Comparison of ENCODE assay signal across 23 cellular contexts in genomic region chr2:200439981-200440380, GRCh38.
A peak's percentile ranks its signal among the peaks of the same experiment; 100 is the strongest.
DNase-seq lines count a peak whose midpoint lies in the region; ATAC-seq and TF ChIP-seq lines count a peak whose summit lies in the region.
"Had no signal": no experiment of that assay in that cellular context is flagged by ENCODE, and none has a peak within 500 bp of the region (broad histone marks: within the 10 kb centered on the region; RNA-seq: fewer than 3 reads in every experiment).

No MANE protein-coding gene starts in this region.

- in situ Hi-C loops in Panc1 (cut with HindIII; ENCODE audit: low pct_unique_long_range_greater_than_20kb, low sequenced_read_pairs): no loop called here

- H3K27ac ChIP-seq in Panc1 (ENCODE audit: low read length): peak overlapping the region; percentile 15; the same call in 1 of the 2 replicates
- H3K27ac ChIP-seq in smooth muscle cell (ENCODE audit: low read depth): peak overlapping the region; percentile 0
- H3K27ac ChIP-seq: 22Rv1, HL-60, Peyer's patch had no signal

- DNase-seq in NCI-H2107 treated with DMSO at 0.1 percent for 48 hours (lab: John Stamatoyannopoulos, UW; ENCODE audit: unreplicated experiment): peak; percentile 12
- no peak for DNase-seq in NCI-H2107 (lab: John Stamatoyannopoulos, UW)
- peak; percentile 80 for DNase-seq in NCI-H1092 treated with DMSO at 0.1 percent for 48 hours (lab: John Stamatoyannopoulos, UW)
- DNase-seq in Panc1 (ENCODE audit: low read depth, low spot score): no peak
- no peak for DNase-seq in smooth muscle cell (lab: John Stamatoyannopoulos, UW; ENCODE audit: unreplicated experiment)
- DNase-seq in COLO829 (ENCODE audit: low spot score): no peak
- DNase-seq in NCI-H524 treated with DMSO at 0.1 percent for 48 hours (lab: John Stamatoyannopoulos, UW): no peak
- DNase-seq: ACHN; BE2C; CD8-positive, alpha-beta memory T cell; GOT3; HCEC 1CT; NCI-H1105; NCI-H1436 treated with DMSO at 0.1 percent for 48 hours; NCI-H187 treated with DMSO at 0.1 percent for 48 hours; NCI-H2171 treated with DMSO at 0.1 percent for 48 hours; NCI-H446; Peyer's patch; SHP77 treated with DMSO at 0.1 percent for 48 hours; T-helper 1 cell had no signal

- H3K4me1 ChIP-seq in Panc1 (ENCODE audit: control insufficient read depth, insufficient read depth, low read length) (peaks cover 13% of the 10 kb centered on the region; the same call in 1 of the 2 replicates), smooth muscle cell (ENCODE audit: low read depth) (no peaks in the 10 kb centered on the region)
- H3K4me1 ChIP-seq: Peyer's patch had no signal

- no peak overlapping the region for H3K9ac ChIP-seq in smooth muscle cell (ENCODE audit: low read depth)

- H3K4me3 ChIP-seq in Panc1 (ENCODE audit: low read depth in 2 of 2, low read length in 2 of 2) (no peak overlapping the region), smooth muscle cell (no peak overlapping the region)
- H3K4me3 ChIP-seq: Peyer's patch had no signal

- H3K27me3 ChIP-seq in Panc1 (ENCODE audit: control insufficient read depth, insufficient read depth, low read length): no peaks in the 10 kb centered on the region
- H3K27me3 ChIP-seq in smooth muscle cell (ENCODE audit: low read depth): no peaks in the 10 kb centered on the region
- H3K27me3 ChIP-seq: BE2C, Peyer's patch had no signal

- H3K79me2 ChIP-seq in smooth muscle cell (ENCODE audit: low read depth): peaks cover 36% of the 10 kb centered on the region

- WGBS in smooth muscle cell (ENCODE audit: low lambda C conversion rate): 91% methylated on average over 5 of the region's 5 CpGs

- H3K9me3 ChIP-seq in Panc1 (ENCODE audit: control insufficient read depth, insufficient read depth, low read depth, low read length) (no peaks in the 10 kb centered on the region), smooth muscle cell (replicated peaks; ENCODE audit: low read depth) (no peaks in the 10 kb centered on the region)
- H3K9me3 ChIP-seq: BE2C, Peyer's patch had no signal

- peaks cover 20% of the 10 kb centered on the region for H3F3A ChIP-seq in smooth muscle cell (ENCODE audit: low read depth)

- CTCF ChIA-PET in Panc1 (lab: Charles Lee): interaction anchor here (0.5 kb wide), 1 partner anchor 70 kb away, joined by 3 read pairs; no protein-coding TSS in a partner anchor

- no peak overlapping the region for H3K4me2 ChIP-seq in smooth muscle cell

- POLR2A ChIA-PET in Panc1 (lab: Charles Lee): no interaction called here

- peaks cover 13% of the 10 kb centered on the region for H4K20me1 ChIP-seq in smooth muscle cell (ENCODE audit: low read depth)

- BruUV-seq in Panc1 (replicated peaks; lab: Mats Ljungman, UMichigan): no TSS peak

- H2AFZ ChIP-seq in smooth muscle cell (ENCODE audit: low read depth): no peak overlapping the region

- H3K36me3 ChIP-seq in Panc1 (ENCODE audit: control insufficient read depth, insufficient read depth, low read length) (peaks cover 35% of the 10 kb centered on the region), smooth muscle cell (ENCODE audit: low read depth) (peaks cover 36% of the 10 kb centered on the region)

- intact Hi-C loops in Panc1 (cut with micrococcal nuclease; ENCODE audit: unreplicated experiment): no loop called here

- TF ChIP-seq CTCF in Panc1 (IDR thresholded peaks at IDR 0.05) (no peak), smooth muscle cell (IDR thresholded peaks at IDR 0.05; ENCODE audit: borderline replicate concordance, insufficient read depth, poor library complexity, severe bottlenecking) (no peak)

- no peak for ATAC-seq in Panc1
- no peak for ATAC-seq in GM21723 (IDR thresholded peaks at IDR 0.05; ENCODE audit: unreplicated experiment)

Comparison
In these comparisons a context has a peak if more than half of its experiments do, and no peak if none do; other contexts are left out.
1. DNase-seq: peak in NCI-H2107 treated with DMSO at 0.1 percent for 48 hours (single experiment) and NCI-H1092 treated with DMSO at 0.1 percent for 48 hours (single experiment); none in NCI-H2107 (single experiment), Panc1 (single experiment), smooth muscle cell (single experiment), COLO829 (single experiment) and NCI-H524 treated with DMSO at 0.1 percent for 48 hours (single experiment).